ENCODE assay signal across 24 cellular contexts in the genomic region with DNA sequence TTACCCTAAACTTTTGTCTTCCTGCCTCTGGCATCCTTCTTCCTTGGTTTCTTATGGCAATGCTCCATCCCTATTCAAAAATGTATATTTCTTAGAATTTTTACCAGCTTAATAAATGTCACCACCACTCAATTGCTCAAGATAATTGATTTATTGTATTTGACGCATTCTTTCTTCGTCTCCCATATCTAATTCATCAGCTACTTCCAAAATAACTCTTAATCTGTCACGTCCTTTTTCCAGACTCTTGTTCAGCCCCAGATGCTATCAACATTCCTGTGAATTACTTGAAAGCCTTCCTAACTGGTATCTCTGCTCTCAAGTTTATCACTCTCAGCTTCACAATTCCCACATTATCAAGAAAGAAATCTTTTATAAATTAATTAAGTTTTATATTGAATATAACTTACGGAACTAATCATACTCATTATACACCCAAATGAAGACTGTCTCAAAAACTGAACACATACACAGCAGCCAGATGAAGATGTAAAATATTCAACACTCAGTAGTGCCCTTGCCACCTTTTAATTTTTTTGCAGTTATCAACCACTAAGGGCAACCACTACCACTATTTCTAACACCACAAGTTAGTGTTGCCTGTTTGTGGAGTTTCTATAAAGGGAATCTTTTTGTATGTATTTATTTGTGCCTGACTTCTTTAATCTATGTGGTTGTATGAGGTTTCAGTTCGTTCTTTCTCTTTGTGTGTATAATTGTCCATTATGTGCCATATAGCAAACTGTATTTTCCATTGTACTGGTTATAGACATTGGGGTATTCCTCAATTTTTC.
"Had no signal": no experiment of that assay in that cellular context is flagged by ENCODE, and none has a peak within 500 bp of the region (broad histone marks: within the 10 kb centered on the region; RNA-seq: fewer than 3 reads in every experiment).

No MANE protein-coding gene starts in this region.

- ATAC-seq: K562, Panc1, PC-3 had no signal

- H3K9ac ChIP-seq: KMS-11 had no signal

- H3K4me2 ChIP-seq: KMS-11 had no signal

- DNase-seq: Kasumi-1, MM.1S, NCI-H1048, NCI-H1105, NCI-H1417, NCI-H1436 treated with DMSO at 0.1 percent for 48 hours, NCI-H1694, NCI-H187 treated with DMSO at 0.1 percent for 48 hours, NCI-H2029 treated with DMSO at 0.1 percent for 48 hours, NCI-H2171 treated with DMSO at 0.1 percent for 48 hours, NCI-H345, NCI-H510A, NCI-H524 treated with DMSO at 0.1 percent for 48 hours, NCI-H69, NCI-H774, PC-3, SHP77, T-helper 1 cell had no signal

- FAIRE-seq: HTR-8/SVneo, K562 had no signal

- H3K27ac ChIP-seq: HL-60, KMS-11, RWPE1 had no signal

- H3K4me3 ChIP-seq: K562 had no signal
